Comparison of ENCODE assay signal across 8 cellular contexts in the genomic region with DNA sequence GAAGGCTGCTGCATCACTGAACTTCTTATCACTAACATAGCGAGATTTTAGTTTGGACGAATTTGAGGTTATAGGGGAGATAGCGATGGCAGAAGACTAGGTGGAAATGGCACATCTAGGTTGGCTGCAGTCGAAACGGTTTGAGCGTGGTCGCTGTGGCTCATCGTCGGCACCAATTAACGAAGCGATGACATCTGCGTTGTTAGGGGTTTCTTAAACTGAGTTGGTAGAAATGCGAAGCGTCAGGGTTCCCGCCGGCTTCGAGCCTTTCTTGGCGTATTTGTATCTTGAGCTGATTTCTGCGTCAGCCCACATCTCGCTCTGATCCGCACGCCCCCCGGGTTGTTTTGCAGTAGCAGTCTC. TPM values are rescaled to one million over a fixed set of nuclear protein-coding genes. Genes with fewer than 3 reads are reported as not detected.
A peak's percentile ranks its signal among the peaks of the same experiment; 100 is the strongest.
DNase-seq lines count a peak whose midpoint lies in the region; ATAC-seq lines count a peak whose summit lies in the region.

No MANE protein-coding gene starts in this region.

- peak overlapping the region; percentile 68 for H3K9ac ChIP-seq in endocrine pancreas (ENCODE audit: control insufficient read depth, insufficient read depth, low read length)

- peak overlapping the region; percentile 90 to 99 (median 98) for H3K4me3 Mint-ChIP-seq in naive thymus-derived CD8-positive, alpha-beta T cell
- peak overlapping the region; percentile 92 to 95 for H3K4me3 Mint-ChIP-seq in stimulated activated naive B cell treated with anti-CD40 and anti-IgM and Interleukin-4, amounts not matched to agents 10 μg/mL and 1 μg/mL and 100 μg/mL, for 72 hours

- H3K4me1 Mint-ChIP-seq in naive thymus-derived CD8-positive, alpha-beta T cell = peaks cover 17 to 72% (median 61%) of the 10 kb centered on the region in 4 donors
- peaks cover 12 to 37% of the 10 kb centered on the region in 2 donors for H3K4me1 Mint-ChIP-seq in stimulated activated naive B cell treated with anti-CD40 and anti-IgM and Interleukin-4, amounts not matched to agents 10 μg/mL and 1 μg/mL and 100 μg/mL, for 72 hours

- H3K27me3 ChIP-seq in endocrine pancreas (ENCODE audit: control insufficient read depth, insufficient read depth, low read length) = no peaks in the 10 kb centered on the region

- H3K9me3 Mint-ChIP-seq in naive thymus-derived CD8-positive, alpha-beta T cell = no peaks in the 10 kb centered on the region
- no peaks in the 10 kb centered on the region for H3K9me3 Mint-ChIP-seq in stimulated activated naive B cell treated with anti-CD40 and anti-IgM and Interleukin-4, amounts not matched to agents 10 μg/mL and 1 μg/mL and 100 μg/mL, for 72 hours

- H3K27me3 Mint-ChIP-seq in naive thymus-derived CD8-positive, alpha-beta T cell = no peaks in the 10 kb centered on the region
- no peaks in the 10 kb centered on the region for H3K27me3 Mint-ChIP-seq in stimulated activated naive B cell treated with anti-CD40 and anti-IgM and Interleukin-4, amounts not matched to agents 10 μg/mL and 1 μg/mL and 100 μg/mL, for 72 hours

- peak; percentile 20 for ATAC-seq in GM21737 (IDR thresholded peaks at IDR 0.05; ENCODE audit: unreplicated experiment)
- peak; percentile 39 to 48 for ATAC-seq in naive thymus-derived CD8-positive, alpha-beta T cell
- ATAC-seq in stimulated activated naive B cell treated with anti-CD40 and anti-IgM and Interleukin-4, amounts not matched to agents 10 μg/mL and 1 μg/mL and 100 μg/mL, for 72 hours (replicated peaks) = peak; percentile 21 to 27

- peak overlapping the region; percentile 94 to 99 (median 97) for H3K27ac Mint-ChIP-seq in naive thymus-derived CD8-positive, alpha-beta T cell
- H3K27ac Mint-ChIP-seq in stimulated activated naive B cell treated with anti-CD40 and anti-IgM and Interleukin-4, amounts not matched to agents 10 μg/mL and 1 μg/mL and 100 μg/mL, for 72 hours = peak overlapping the region; percentile 98

- no peaks in the 10 kb centered on the region for H3K36me3 ChIP-seq in endocrine pancreas (ENCODE audit: control insufficient read depth, insufficient read depth, low read length)

- peak overlapping the region; percentile 82 for H3K4me3 ChIP-seq in endocrine pancreas (ENCODE audit: control insufficient read depth, insufficient read depth, low read length)

- POLR2A ChIA-PET in naive thymus-derived CD8-positive, alpha-beta T cell (lab: Charles Lee) = interaction anchor here (0.6 to 3.1 kb wide), 11 partner anchors 21 to 1274 kb away, joined by 3 to 26 read pairs (median 5); partner anchors contain the start of genes NIT2, PCNP, TBC1D23 and TFG

- H3K4me1 ChIP-seq in endocrine pancreas (ENCODE audit: control insufficient read depth, insufficient read depth, low read length) = peaks cover 14% of the 10 kb centered on the region

- no peaks in the 10 kb centered on the region for H3K9me3 ChIP-seq in endocrine pancreas (ENCODE audit: control insufficient read depth, low read length)

- DNase-seq in GF-D8 (lab: John Stamatoyannopoulos, UW) = peak; percentile 44
- peak; percentile 61 for DNase-seq in LHCN-M2 (ENCODE audit: low read depth)
- DNase-seq in activated CD4-positive, alpha-beta T cell treated with anti-CD3 and anti-CD28 coated beads, Interleukin-2, amount 50 U/mL, for 1 hour = peak; percentile 34
- DNase-seq in naive thymus-derived CD8-positive, alpha-beta T cell = peak in 8 of 10 donors; percentile 32 to 79 (median 62)
- DNase-seq in stimulated activated naive B cell treated with anti-CD40 and anti-IgM and Interleukin-4, amounts not matched to agents 10 μg/mL and 1 μg/mL and 100 μg/mL, for 72 hours = no peak
- DNase-seq in NCI-H2029 (lab: John Stamatoyannopoulos, UW) = no peak

- peaks cover 0 to 3% (median 2%) of the 10 kb centered on the region in 3 donors for H3K36me3 Mint-ChIP-seq in naive thymus-derived CD8-positive, alpha-beta T cell
- H3K36me3 Mint-ChIP-seq in stimulated activated naive B cell treated with anti-CD40 and anti-IgM and Interleukin-4, amounts not matched to agents 10 μg/mL and 1 μg/mL and 100 μg/mL, for 72 hours = peaks cover 4 to 9% of the 10 kb centered on the region in 2 donors

RNA-seq across cellular contexts. Expression of gene LNP1, which starts 0.3 kb away (rescaled TPM):
- total RNA-seq in LHCN-M2 (2014; rRNA removed) = 3.5 and 6.4 TPM in 2 replicates
- polyA plus RNA-seq in LHCN-M2 (2012) = 1.5 TPM
- 1 to 10 TPM; 2.1 to 2.4 TPM for total RNA-seq in naive thymus-derived CD8-positive, alpha-beta T cell
- polyA plus RNA-seq in naive thymus-derived CD8-positive, alpha-beta T cell = 1 to 10 TPM in 1 of 3 donors, under 1 TPM in 2; 0.40 to 2.0 (median 0.66) TPM

RNA-seq across cellular contexts. Expression of gene TOMM70, which starts 0.8 kb away (rescaled TPM):
- 62.4 and 67.0 TPM in 2 replicates for total RNA-seq in LHCN-M2 (2014; rRNA removed)
- polyA plus RNA-seq in LHCN-M2 (2012) = 22.4 TPM
- 10 to 100 TPM; 42.3 to 46.8 TPM for total RNA-seq in naive thymus-derived CD8-positive, alpha-beta T cell
- polyA plus RNA-seq in naive thymus-derived CD8-positive, alpha-beta T cell = 10 to 100 TPM; 14.6 to 21.7 (median 16.5) TPM

Comparison
In these comparisons a context has a peak if more than half of its experiments do, and no peak if none do; other contexts are left out.
1. DNase-seq: peak in GF-D8 (single experiment), LHCN-M2 (single experiment), activated CD4-positive, alpha-beta T cell treated with anti-CD3 and anti-CD28 coated beads, Interleukin-2, amount 50 U/mL, for 1 hour (single experiment) and naive thymus-derived CD8-positive, alpha-beta T cell (8 of 10); none in stimulated activated naive B cell treated with anti-CD40 and anti-IgM and Interleukin-4, amounts not matched to agents 10 μg/mL and 1 μg/mL and 100 μg/mL, for 72 hours (single experiment) and NCI-H2029 (single experiment).
2. Peak in every context shown above with its lines, with median percentiles within 50 percentile points of each other: ATAC-seq.